7 cellular contexts compared by ENCODE assay signal in the genomic region with DNA sequence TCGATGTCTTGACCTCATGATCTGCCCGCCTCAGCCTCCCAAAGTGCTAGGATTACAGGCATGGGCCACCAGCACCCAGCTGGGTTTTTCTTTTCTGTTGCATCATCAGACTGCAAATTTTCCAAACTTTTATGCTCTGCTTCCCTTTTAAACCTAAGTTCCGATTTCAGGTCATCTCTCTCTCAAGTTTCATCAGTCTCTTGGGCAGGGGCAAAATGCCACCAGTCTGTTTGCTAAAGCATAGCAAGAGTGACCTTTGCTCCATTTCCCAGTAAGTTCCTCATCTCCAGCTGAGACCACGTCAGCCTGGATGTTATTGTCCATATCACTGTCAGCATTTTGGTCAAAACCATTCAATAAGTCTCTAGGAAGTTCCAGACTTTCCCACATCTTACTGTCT. TPM values are rescaled to one million over a fixed set of nuclear protein-coding genes. Genes with fewer than 3 reads are reported as not detected.
DNase-seq lines count a peak whose midpoint lies in the region; ATAC-seq and TF ChIP-seq lines count a peak whose summit lies in the region.
"Not testable (repeated sequence)": the region's sequence is repeated elsewhere in the genome, so short reads cannot be mapped to it uniquely, and the experiment has no call there.

No MANE protein-coding gene starts in this region.

- H3K4me3 ChIP-seq in astrocyte of the cerebellum (ENCODE audit: low read depth, low read length); epithelial cell of proximal tubule (ENCODE audit: low read depth, low read length); mesenchymal stem cell (ENCODE audit: insufficient read depth in 1 of 2, low read depth in 1 of 2, low read length in 2 of 2); sigmoid colon: not testable (repeated sequence)

- H3K14ac ChIP-seq in mesenchymal stem cell (ENCODE audit: low read length in 2 of 2): not testable (repeated sequence)

- TF ChIP-seq EP300 in sigmoid colon (IDR thresholded peaks at IDR 0.05): not testable (repeated sequence)

- H3K36me3 ChIP-seq in mesenchymal stem cell (ENCODE audit: control insufficient read depth in 1 of 2, insufficient read depth in 2 of 2, low read depth in 1 of 2, low read length in 2 of 2): peaks cover 9 to 31% of the 10 kb centered on the region in 2 experiments
- not testable (repeated sequence) for H3K36me3 ChIP-seq in sigmoid colon

- H3K27ac ChIP-seq in mesenchymal stem cell (ENCODE audit: low read length, poor library complexity, severe bottlenecking): peak overlapping the region; percentile 75
- not testable (repeated sequence) for H3K27ac ChIP-seq in sigmoid colon

- not testable (repeated sequence) for H2AK5ac ChIP-seq in mesenchymal stem cell (ENCODE audit: low read length, severe bottlenecking)

- H3K4me1 ChIP-seq in mesenchymal stem cell (ENCODE audit: control insufficient read depth, insufficient read depth, low read depth, low read length); sigmoid colon: not testable (repeated sequence)

- ATAC-seq in left cardiac atrium: peak; percentile 50 to 54

- not testable (repeated sequence) for H3K4me2 ChIP-seq in mesenchymal stem cell (ENCODE audit: low read length, poor library complexity, severe bottlenecking)

- H3K18ac ChIP-seq in mesenchymal stem cell (ENCODE audit: low read depth in 1 of 2, low read length in 2 of 2): not testable (repeated sequence)

- WGBS in mesenchymal stem cell: 85% methylated on average over 4 of the region's 4 CpGs
- WGBS in sigmoid colon, 2 donors: 53 to 54% methylated on average over 4 of the region's 4 CpGs

- not testable (repeated sequence) for H4K91ac ChIP-seq in mesenchymal stem cell (ENCODE audit: low read length)

- not testable (repeated sequence) for H3K4ac ChIP-seq in mesenchymal stem cell (ENCODE audit: low read depth in 1 of 2, low read length in 2 of 2)

- not testable (repeated sequence) for H3K9me3 ChIP-seq in mesenchymal stem cell (ENCODE audit: control insufficient read depth, low read length); sigmoid colon

- not testable (repeated sequence) for H3K9ac ChIP-seq in mesenchymal stem cell (ENCODE audit: low read length)

- H3K23ac ChIP-seq in mesenchymal stem cell (ENCODE audit: low read length in 2 of 2): not testable (repeated sequence)

- not testable (repeated sequence) for H2BK120ac ChIP-seq in mesenchymal stem cell (ENCODE audit: low read depth, low read length)

- not testable (repeated sequence) for TF ChIP-seq POLR2A in sigmoid colon (IDR thresholded peaks at IDR 0.05)

- H4K8ac ChIP-seq in mesenchymal stem cell (ENCODE audit: low read length): not testable (repeated sequence)

- H3K27me3 ChIP-seq in mesenchymal stem cell (ENCODE audit: control insufficient read depth in 1 of 2, insufficient read depth in 1 of 2, low read length in 2 of 2); sigmoid colon: not testable (repeated sequence)

- H2BK12ac ChIP-seq in mesenchymal stem cell (ENCODE audit: low read length in 2 of 2): not testable (repeated sequence)

- not testable (repeated sequence) for H2AFZ ChIP-seq in mesenchymal stem cell (ENCODE audit: low read depth, low read length)

- H2BK15ac ChIP-seq in mesenchymal stem cell (ENCODE audit: low read depth, poor library complexity, severe bottlenecking): not testable (repeated sequence)

- not testable (repeated sequence) for TF ChIP-seq CTCF in astrocyte of the cerebellum (IDR thresholded peaks at IDR 0.05; ENCODE audit: low read depth, low read length, missing control alignments); epithelial cell of proximal tubule (conservative IDR thresholded peaks at IDR 0.05; ENCODE audit: low read depth, low read length); sigmoid colon (IDR thresholded peaks at IDR 0.05)

- peak; percentile 37 for DNase-seq in EH (ENCODE audit: low read depth)
- DNase-seq in OCI-M1 (lab: John Stamatoyannopoulos, UW): peak; percentile 14
- DNase-seq in astrocyte of the cerebellum (ENCODE audit: low read depth): peak; percentile 77
- DNase-seq in epithelial cell of proximal tubule (ENCODE audit: low read depth): peak; percentile 29
- DNase-seq in left cardiac atrium: not testable (repeated sequence)
- DNase-seq in mesenchymal stem cell: peak; percentile 14
- DNase-seq in sigmoid colon: peak; percentile 70

- in situ Hi-C loops in astrocyte of the cerebellum (cut with HindIII; ENCODE audit: low sequenced_read_pairs): not testable (repeated sequence)

- not testable (repeated sequence) for H2BK5ac ChIP-seq in mesenchymal stem cell (ENCODE audit: low read depth, low read length, poor library complexity, severe bottlenecking)

- intact Hi-C loops in left cardiac atrium (cut with DNase I); sigmoid colon (cut with DNase I): not testable (repeated sequence)

- H3K79me1 ChIP-seq in mesenchymal stem cell (replicated peaks; ENCODE audit: low read length, poor library complexity, severe bottlenecking): peaks cover 19% of the 10 kb centered on the region

RNA-seq across cellular contexts. Expression of gene CISD2, which starts 9.6 kb away (rescaled TPM):
- total RNA-seq in epithelial cell of proximal tubule (29.2 and 29.9 TPM in 2 replicates), left cardiac atrium (10 to 100 TPM; 18.5 to 20.0 TPM), sigmoid colon (10 to 100 TPM in 3 of 4 donors, 1 to 10 TPM in 1; 6.5 to 16.5 (median 12.7) TPM)
- polyA plus RNA-seq in mesenchymal stem cell (2013, experiment 1 of 2): 39.9 TPM
- polyA plus RNA-seq in mesenchymal stem cell (2013, experiment 2 of 2): 43.0 TPM
- 10 to 100 TPM; 27.6 to 31.7 (median 27.8) TPM for polyA plus RNA-seq in sigmoid colon

RNA-seq across cellular contexts. Expression of gene UBE2D3, which starts 51.0 kb away (rescaled TPM):
- total RNA-seq in epithelial cell of proximal tubule (283 and 375 TPM in 2 replicates), left cardiac atrium (100 to 1,000 TPM; 233 to 294 TPM), sigmoid colon (100 to 1,000 TPM; 273 to 404 (median 305) TPM)
- 603 TPM for polyA plus RNA-seq in mesenchymal stem cell (2013, experiment 1 of 2)
- polyA plus RNA-seq in mesenchymal stem cell (2013, experiment 2 of 2): 627 TPM
- polyA plus RNA-seq in sigmoid colon: 100 to 1,000 TPM; 206 to 352 (median 348) TPM
